Comparison of ENCODE assay signal across 10 cellular contexts in genomic region chr3:122952509-122952908, GRCh38.
DNase-seq lines count a peak whose midpoint lies in the region; ATAC-seq, FAIRE-seq and TF ChIP-seq lines count a peak whose summit lies in the region.
"Had no signal": no experiment of that assay in that cellular context is flagged by ENCODE, and none has a peak within 500 bp of the region (broad histone marks: within the 10 kb centered on the region; RNA-seq: fewer than 3 reads in every experiment).

No MANE protein-coding gene starts in this region.

- H4K20me1 ChIP-seq in neural progenitor cell (ENCODE audit: low read depth), result peaks cover 14% of the 10 kb centered on the region

- ATAC-seq in GM19452 (IDR thresholded peaks at IDR 0.05; ENCODE audit: unreplicated experiment), result peak; percentile 71
- no peak for ATAC-seq in activated T-helper 17 cell treated with anti-CD3 and anti-CD28 coated beads, Interleukin-2, amount 50 U/mL, for 72 hours (replicated peaks)

- no peak overlapping the region for H3K4me3 Mint-ChIP-seq in neural progenitor cell
- no peak overlapping the region for H3K4me3 Mint-ChIP-seq in glutamatergic neuron (ENCODE audit: unreplicated experiment)
- no peak overlapping the region for H3K4me3 Mint-ChIP-seq in activated T-helper 17 cell treated with anti-CD3 and anti-CD28 coated beads, Interleukin-2, amount 50 U/mL, for 72 hours

- H3K27me3 Mint-ChIP-seq in neural progenitor cell (ENCODE audit: insufficient read depth, low read depth) (peaks cover 12% of the 10 kb centered on the region), glutamatergic neuron (ENCODE audit: unreplicated experiment) (no peaks in the 10 kb centered on the region)
- peaks cover 10% of the 10 kb centered on the region for H3K27me3 Mint-ChIP-seq in activated T-helper 17 cell treated with anti-CD3 and anti-CD28 coated beads, Interleukin-2, amount 50 U/mL, for 72 hours

- H3K9me3 ChIP-seq in neural progenitor cell (ENCODE audit: low read depth), result no peaks in the 10 kb centered on the region

- H3F3A ChIP-seq in neural progenitor cell (ENCODE audit: low read depth), result peaks cover 1% of the 10 kb centered on the region

- H3K79me2 ChIP-seq in neural progenitor cell (ENCODE audit: low read depth), result no peaks in the 10 kb centered on the region

- H3K27ac Mint-ChIP-seq in neural progenitor cell (no peak overlapping the region), glutamatergic neuron (ENCODE audit: unreplicated experiment) (no peak overlapping the region)
- no peak overlapping the region for H3K27ac Mint-ChIP-seq in activated T-helper 17 cell treated with anti-CD3 and anti-CD28 coated beads, Interleukin-2, amount 50 U/mL, for 72 hours

- no peak overlapping the region for H3K4me3 ChIP-seq in brain microvascular endothelial cell (ENCODE audit: low read depth, low read length)
- H3K4me3 ChIP-seq in neural progenitor cell, result no peak overlapping the region

- H3K9me3 Mint-ChIP-seq in neural progenitor cell (peaks cover 2% of the 10 kb centered on the region), glutamatergic neuron (ENCODE audit: unreplicated experiment) (no peaks in the 10 kb centered on the region)
- no peaks in the 10 kb centered on the region for H3K9me3 Mint-ChIP-seq in activated T-helper 17 cell treated with anti-CD3 and anti-CD28 coated beads, Interleukin-2, amount 50 U/mL, for 72 hours

- H3K9ac ChIP-seq in neural progenitor cell, result no peak overlapping the region

- TF ChIP-seq CTCF in brain microvascular endothelial cell (IDR thresholded peaks at IDR 0.05; ENCODE audit: low read depth, low read length, missing control alignments), result peak; percentile 40
- peak; percentile 19 for TF ChIP-seq CTCF in neural progenitor cell (IDR thresholded peaks at IDR 0.05)
- TF ChIP-seq CTCF in glutamatergic neuron (IDR thresholded peaks at IDR 0.05; ENCODE audit: partially characterized antibody, unreplicated experiment), result no peak

- H3K36me3 Mint-ChIP-seq in neural progenitor cell (peaks cover 19% of the 10 kb centered on the region), glutamatergic neuron (ENCODE audit: unreplicated experiment) (peaks cover 9% of the 10 kb centered on the region)
- H3K36me3 Mint-ChIP-seq in activated T-helper 17 cell treated with anti-CD3 and anti-CD28 coated beads, Interleukin-2, amount 50 U/mL, for 72 hours (ENCODE audit: low read depth), result no peaks in the 10 kb centered on the region

- no peak overlapping the region for H3K27ac ChIP-seq in brain microvascular endothelial cell
- no peak overlapping the region for H3K27ac ChIP-seq in neural progenitor cell

- no peaks in the 10 kb centered on the region for H3K36me3 ChIP-seq in brain microvascular endothelial cell (replicated peaks)
- H3K36me3 ChIP-seq in neural progenitor cell, result peaks cover 4% of the 10 kb centered on the region

- no peak for FAIRE-seq in HTR-8/SVneo (lab: Jason Lieb, UNC)

- DNase-seq in HTR-8/SVneo (ENCODE audit: insufficient read length, low spot score) (peak; percentile 36), brain microvascular endothelial cell (no peak), neural progenitor cell (ENCODE audit: low spot score) (peak; percentile 37), HCEC 1CT (no peak), glutamatergic neuron (no peak)
- no peak for DNase-seq in stimulated activated CD4-positive, alpha-beta T cell treated with anti-CD3 and anti-CD28 coated beads, Interleukin-4, amount 100 ng/mL, for 1 hour
- DNase-seq: activated T-cell treated with anti-CD3 and anti-CD28 coated beads for 4 hours, NCI-H2081 treated with DMSO at 0.1 percent for 48 hours had no signal

- in situ Hi-C loops in brain microvascular endothelial cell (cut with HindIII; ENCODE audit: low pct_ligation_motif_present, low sequenced_read_pairs), result no loop called here

- peaks cover 7% of the 10 kb centered on the region for H3K4me1 ChIP-seq in neural progenitor cell

- no peak overlapping the region for H2AFZ ChIP-seq in neural progenitor cell (replicated peaks)

- no peak overlapping the region for H3K4me2 ChIP-seq in neural progenitor cell

- H3K27me3 ChIP-seq in brain microvascular endothelial cell (replicated peaks), result no peaks in the 10 kb centered on the region
- peaks cover 3% of the 10 kb centered on the region for H3K27me3 ChIP-seq in neural progenitor cell

- H3K4me1 Mint-ChIP-seq in neural progenitor cell (peaks cover 10% of the 10 kb centered on the region), glutamatergic neuron (ENCODE audit: low read depth, unreplicated experiment) (peaks cover 9% of the 10 kb centered on the region)
- no peaks in the 10 kb centered on the region for H3K4me1 Mint-ChIP-seq in activated T-helper 17 cell treated with anti-CD3 and anti-CD28 coated beads, Interleukin-2, amount 50 U/mL, for 72 hours

Comparison
In these comparisons a context has a peak if more than half of its experiments do, and no peak if none do; other contexts are left out.
1. DNase-seq: peak in HTR-8/SVneo (single experiment) and neural progenitor cell (single experiment); none in brain microvascular endothelial cell (single experiment), stimulated activated CD4-positive, alpha-beta T cell treated with anti-CD3 and anti-CD28 coated beads, Interleukin-4, amount 100 ng/mL, for 1 hour (single experiment), HCEC 1CT (single experiment) and glutamatergic neuron (single experiment).